22 cellular contexts compared by ENCODE assay signal in genomic region chr10:72338180-72338579, GRCh38.
"Had no signal": no experiment of that assay in that cellular context is flagged by ENCODE, and none has a peak within 500 bp of the region (broad histone marks: within the 10 kb centered on the region; RNA-seq: fewer than 3 reads in every experiment).

No MANE protein-coding gene starts in this region.

- H3K4me2 ChIP-seq: SK-N-SH had no signal

- H3K4me3 ChIP-seq: esophagus squamous epithelium, lower lobe of right lung, tibial nerve, uterus had no signal

- ATAC-seq: activated CD8-positive, alpha-beta T cell treated with anti-CD3 and anti-CD28 coated beads, Interleukin-2, amount 10 ng/mL, durations not matched to agents 7 days and 5 days; activated T-helper 17 cell treated with anti-CD3 and anti-CD28 coated beads, Interleukin-2, amount 50 U/mL, for 72 hours; left cardiac atrium; lower lobe of right lung; natural killer cell treated with Interleukin-12 subunit alpha and Interleukin-12 subunit beta and Interleukin-15 and Interleukin-18, amount 100 ng/mL, for 72 hours; stimulated activated naive CD8-positive, alpha-beta T cell treated with anti-CD3 and anti-CD28 coated beads, Interleukin-15, Interleukin-2, amounts not matched to agents 100 U/mL and 50 U/mL, for 24 hours had no signal

- H3K4me3 Mint-ChIP-seq: activated CD4-positive, alpha-beta T cell treated with anti-CD3 and anti-CD28 coated beads, Interleukin-2, amount 10 ng/mL, durations not matched to agents 7 days and 5 days; activated CD8-positive, alpha-beta T cell treated with anti-CD3 and anti-CD28 coated beads, Interleukin-2, amount 10 ng/mL, durations not matched to agents 7 days and 5 days; natural killer cell treated with Interleukin-12 subunit alpha and Interleukin-12 subunit beta and Interleukin-15 and Interleukin-18, amount 100 ng/mL, for 72 hours had no signal

- H3K9ac ChIP-seq: SK-N-SH had no signal

- H3K9me3 ChIP-seq: esophagus squamous epithelium, lower lobe of right lung, SK-N-SH, tibial nerve, uterus had no signal

- H3K27me3 Mint-ChIP-seq: activated CD4-positive, alpha-beta T cell treated with anti-CD3 and anti-CD28 coated beads, Interleukin-2, amount 10 ng/mL, durations not matched to agents 7 days and 5 days; activated T-helper 17 cell treated with anti-CD3 and anti-CD28 coated beads, Interleukin-2, amount 50 U/mL, for 72 hours; natural killer cell treated with Interleukin-12 subunit alpha and Interleukin-12 subunit beta and Interleukin-15 and Interleukin-18, amount 100 ng/mL, for 72 hours; progenitor cell of endocrine pancreas had no signal

- H3K36me3 ChIP-seq: uterus had no signal

- H3K9me3 Mint-ChIP-seq: activated CD4-positive, alpha-beta T cell treated with anti-CD3 and anti-CD28 coated beads, Interleukin-2, amount 10 ng/mL, durations not matched to agents 7 days and 5 days; activated T-helper 17 cell treated with anti-CD3 and anti-CD28 coated beads, Interleukin-2, amount 50 U/mL, for 72 hours; natural killer cell treated with Interleukin-12 subunit alpha and Interleukin-12 subunit beta and Interleukin-15 and Interleukin-18, amount 100 ng/mL, for 72 hours had no signal

- H3K27me3 ChIP-seq: esophagus squamous epithelium, tibial nerve, uterus had no signal

- H3K27ac ChIP-seq: lower lobe of right lung had no signal

- DNase-seq: activated CD4-positive, alpha-beta T cell treated with anti-CD3 and anti-CD28 coated beads, Interleukin-2, amount 10 ng/mL, durations not matched to agents 7 days and 5 days; activated CD4-positive, CD25-positive, alpha-beta regulatory T cell; activated CD8-positive, alpha-beta memory T cell treated with anti-CD3 and anti-CD28 coated beads, Interleukin-2, amount 50 U/mL, for 4 hours; activated CD8-positive, alpha-beta T cell treated with anti-CD3 and anti-CD28 coated beads, Interleukin-2, amount 10 ng/mL, durations not matched to agents 7 days and 5 days; activated naive CD4-positive, alpha-beta T cell; aorta; effector CD4-positive, alpha-beta T cell; esophagus squamous epithelium; hippocampal formation; left cardiac atrium; lower lobe of right lung; occipital lobe; SK-N-SH; stimulated activated CD4-positive, alpha-beta T cell treated with anti-CD3 and anti-CD28 coated beads, Interleukin-2, amount 100 ng/mL, for 24 hours; stimulated activated naive CD8-positive, alpha-beta T cell treated with anti-CD3 and anti-CD28 coated beads, Interleukin-15, Interleukin-2, amounts not matched to agents 100 U/mL and 50 U/mL, for 24 hours; substantia nigra; T1000; uterus had no signal

- H3K27ac Mint-ChIP-seq: activated CD4-positive, alpha-beta T cell treated with anti-CD3 and anti-CD28 coated beads, Interleukin-2, amount 10 ng/mL, durations not matched to agents 7 days and 5 days; activated T-helper 17 cell treated with anti-CD3 and anti-CD28 coated beads, Interleukin-2, amount 50 U/mL, for 72 hours; progenitor cell of endocrine pancreas had no signal
